9 cellular contexts compared by ENCODE assay signal in the genomic region with DNA sequence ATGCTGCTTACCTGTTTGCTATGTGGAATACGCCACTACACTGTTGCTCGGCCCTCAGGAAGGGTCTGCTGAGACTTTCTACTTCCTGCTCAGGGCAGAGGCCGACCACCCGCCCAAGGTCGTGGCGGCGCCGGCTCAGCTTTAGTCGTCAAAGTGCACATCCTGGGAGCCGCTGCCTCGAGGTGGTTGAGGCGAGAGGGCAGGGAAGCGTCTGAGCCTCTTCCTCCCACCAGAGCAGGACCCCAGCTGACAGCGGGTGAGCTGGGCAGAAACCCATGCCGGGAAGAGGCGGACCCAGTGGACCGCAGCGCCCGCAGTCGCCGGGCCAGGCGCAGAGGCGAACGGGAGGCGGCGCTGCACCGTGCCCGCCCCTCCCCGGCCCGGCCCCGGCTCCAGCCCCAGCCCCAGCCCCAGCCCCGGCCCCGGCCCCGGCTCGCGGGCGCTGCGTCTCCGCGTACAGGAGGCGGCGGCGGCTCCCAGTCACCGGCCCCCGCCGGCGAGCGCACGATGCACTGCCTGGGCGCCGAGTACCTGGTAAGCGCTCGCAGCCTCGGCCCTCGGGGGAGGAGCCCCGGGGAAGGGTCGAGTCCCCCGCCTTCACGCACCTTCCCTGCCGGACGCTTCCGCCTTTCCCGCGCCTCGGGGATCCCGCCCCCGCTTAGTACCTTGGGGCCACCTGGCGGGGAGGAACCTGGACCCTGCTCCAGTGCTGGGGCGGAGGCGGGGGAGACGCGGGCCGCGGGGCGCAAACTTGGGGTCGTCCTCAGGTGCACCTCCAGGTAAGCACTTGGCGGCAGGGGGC. TPM values are rescaled to one million over a fixed set of nuclear protein-coding genes. Genes with fewer than 3 reads are reported as not detected.
DNase-seq lines count a peak whose midpoint lies in the region; ATAC-seq and TF ChIP-seq lines count a peak whose summit lies in the region.
"Had no signal": no experiment of that assay in that cellular context is flagged by ENCODE, and none has a peak within 500 bp of the region (broad histone marks: within the 10 kb centered on the region; RNA-seq: fewer than 3 reads in every experiment).

A gene with protein sequence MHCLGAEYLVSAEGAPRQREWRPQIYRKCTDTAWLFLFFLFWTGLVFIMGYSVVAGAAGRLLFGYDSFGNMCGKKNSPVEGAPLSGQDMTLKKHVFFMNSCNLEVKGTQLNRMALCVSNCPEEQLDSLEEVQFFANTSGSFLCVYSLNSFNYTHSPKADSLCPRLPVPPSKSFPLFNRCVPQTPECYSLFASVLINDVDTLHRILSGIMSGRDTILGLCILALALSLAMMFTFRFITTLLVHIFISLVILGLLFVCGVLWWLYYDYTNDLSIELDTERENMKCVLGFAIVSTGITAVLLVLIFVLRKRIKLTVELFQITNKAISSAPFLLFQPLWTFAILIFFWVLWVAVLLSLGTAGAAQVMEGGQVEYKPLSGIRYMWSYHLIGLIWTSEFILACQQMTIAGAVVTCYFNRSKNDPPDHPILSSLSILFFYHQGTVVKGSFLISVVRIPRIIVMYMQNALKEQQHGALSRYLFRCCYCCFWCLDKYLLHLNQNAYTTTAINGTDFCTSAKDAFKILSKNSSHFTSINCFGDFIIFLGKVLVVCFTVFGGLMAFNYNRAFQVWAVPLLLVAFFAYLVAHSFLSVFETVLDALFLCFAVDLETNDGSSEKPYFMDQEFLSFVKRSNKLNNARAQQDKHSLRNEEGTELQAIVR (plus strand): TSS at position 413 of the 802 bp plus-strand sequence. CDS start 95 bp downstream, at position 508.

- no peaks in the 10 kb centered on the region for H3F3A ChIP-seq in MM.1S (ENCODE audit: insufficient read depth, low read length)
- H3F3A ChIP-seq in neural progenitor cell (ENCODE audit: low read depth) = peaks cover 16% of the 10 kb centered on the region

- peak within 1 kb of the TSS; percentile 38; the same call in 1 of the 2 replicates for H2AFZ ChIP-seq in MM.1S (ENCODE audit: low read length)
- peak within 1 kb of the TSS; percentile 99 for H2AFZ ChIP-seq in neural progenitor cell (replicated peaks)

- ATAC-seq in foreskin keratinocyte (peak; percentile 87), HG02973 (IDR thresholded peaks at IDR 0.05; ENCODE audit: unreplicated experiment) (no peak), HG02852 (IDR thresholded peaks at IDR 0.05; ENCODE audit: unreplicated experiment) (no peak)

- no peaks in the 10 kb centered on the region for H3K9me3 Mint-ChIP-seq in neural progenitor cell

- no peaks in the 10 kb centered on the region for H3K9me2 ChIP-seq in MM.1S (replicated peaks; ENCODE audit: insufficient read depth, low read length)

- H3K27me3 ChIP-seq in MM.1S (replicated peaks; ENCODE audit: insufficient read depth, low read length) = no peaks in the 10 kb centered on the region
- H3K27me3 ChIP-seq in foreskin keratinocyte = no peaks in the 10 kb centered on the region
- H3K27me3 ChIP-seq in neural progenitor cell = peaks cover 40% of the 10 kb centered on the region

- no peaks in the 10 kb centered on the region for H3K79me2 ChIP-seq in MM.1S (ENCODE audit: low read length)
- H3K79me2 ChIP-seq in neural progenitor cell (ENCODE audit: low read depth) = no peaks in the 10 kb centered on the region

- H3K4me1 ChIP-seq in MM.1S (ENCODE audit: low read length) (no peaks in the 10 kb centered on the region), foreskin keratinocyte (no peaks in the 10 kb centered on the region), neural progenitor cell (no peaks in the 10 kb centered on the region)

- peak within 1 kb of the TSS; percentile 87 for H3K4me3 Mint-ChIP-seq in neural progenitor cell

- peak within 1 kb of the TSS; percentile 53 for H3K4me3 ChIP-seq in MM.1S (ENCODE audit: low read length)
- H3K4me3 ChIP-seq in neural progenitor cell = peak within 1 kb of the TSS; percentile 64

- no peaks in the 10 kb centered on the region for H3K9me3 ChIP-seq in MM.1S (replicated peaks; ENCODE audit: insufficient read depth, low read length)
- H3K9me3 ChIP-seq in neural progenitor cell (ENCODE audit: low read depth) = no peaks in the 10 kb centered on the region

- no peaks in the 10 kb centered on the region for H4K20me1 ChIP-seq in MM.1S (ENCODE audit: insufficient read depth, low read length)
- H4K20me1 ChIP-seq in neural progenitor cell (ENCODE audit: low read depth) = no peaks in the 10 kb centered on the region

- H3K4me2 ChIP-seq in MM.1S (ENCODE audit: low read depth, low read length) (peak within 1 kb of the TSS; percentile 60; the same call in 1 of the 2 replicates), neural progenitor cell (peak within 1 kb of the TSS; percentile 98)

- H3K36me3 ChIP-seq in MM.1S (replicated peaks; ENCODE audit: insufficient read depth, low read length) = no peaks in the 10 kb centered on the region
- H3K36me3 ChIP-seq in neural progenitor cell = no peaks in the 10 kb centered on the region

- H3K27ac Mint-ChIP-seq in neural progenitor cell = peak within 1 kb of the TSS; percentile 80
- H3K27ac Mint-ChIP-seq: CD4-positive, CD25-positive, alpha-beta regulatory T cell had no signal

- no peaks in the 10 kb centered on the region for H3K36me3 Mint-ChIP-seq in neural progenitor cell
- H3K36me3 Mint-ChIP-seq: CD4-positive, CD25-positive, alpha-beta regulatory T cell had no signal

- peak; percentile 31 for DNase-seq in NCI-H1436 (lab: John Stamatoyannopoulos, UW)
- DNase-seq in NCI-H1436 treated with DMSO at 0.1 percent for 48 hours (lab: John Stamatoyannopoulos, UW) = no peak
- peak; percentile 37 for DNase-seq in MM.1S
- DNase-seq in activated T-cell treated with anti-CD3 and anti-CD28 coated beads, Interleukin-2, amount 50 U/mL, for 1 hour = peak; percentile 27
- no peak for DNase-seq in foreskin keratinocyte
- DNase-seq in neural progenitor cell (ENCODE audit: low spot score) = peak; percentile 82
- DNase-seq: CD4-positive, CD25-positive, alpha-beta regulatory T cell had no signal

- H3K4me1 Mint-ChIP-seq in neural progenitor cell = peaks cover 16% of the 10 kb centered on the region

- H3K27ac ChIP-seq in MM.1S (ENCODE audit: low read length) (no peak within 1 kb of the TSS), foreskin keratinocyte (no peak within 1 kb of the TSS), neural progenitor cell (no peak within 1 kb of the TSS)

- no peak for TF ChIP-seq CTCF in MM.1S (IDR thresholded peaks at IDR 0.05; ENCODE audit: low read length)
- TF ChIP-seq CTCF in foreskin keratinocyte (conservative IDR thresholded peaks at IDR 0.05) = peak; percentile 50
- TF ChIP-seq CTCF in neural progenitor cell (IDR thresholded peaks at IDR 0.05) = peak; percentile 41

- H3K9ac ChIP-seq in MM.1S (ENCODE audit: low read length) = no peak within 1 kb of the TSS; the same call in 1 of the 2 replicates
- no peak within 1 kb of the TSS for H3K9ac ChIP-seq in neural progenitor cell

- peaks cover 11% of the 10 kb centered on the region for H3K27me3 Mint-ChIP-seq in neural progenitor cell (ENCODE audit: insufficient read depth, low read depth)

RNA-seq across cellular contexts. Expression of the gene that starts here (rescaled TPM):
- 2.0 and 2.1 TPM in 2 replicates for total RNA-seq in foreskin keratinocyte
- polyA plus RNA-seq in foreskin keratinocyte = 2.1 and 2.8 TPM in 2 replicates
- total RNA-seq in neural progenitor cell (ENCODE audit: low replicate concordance) = 0.25 and 1.7 TPM in 2 replicates
- total RNA-seq: CD4-positive, CD25-positive, alpha-beta regulatory T cell had no signal
- polyA plus RNA-seq: CD4-positive, CD25-positive, alpha-beta regulatory T cell had no signal

Comparison
In these comparisons a context has a peak if more than half of its experiments do, and no peak if none do; other contexts are left out.
1. DNase-seq: peak in NCI-H1436 (single experiment), MM.1S (single experiment), activated T-cell treated with anti-CD3 and anti-CD28 coated beads, Interleukin-2, amount 50 U/mL, for 1 hour (single experiment) and neural progenitor cell (single experiment); none in NCI-H1436 treated with DMSO at 0.1 percent for 48 hours (single experiment) and foreskin keratinocyte (0 of 2).